In the genomic region with DNA sequence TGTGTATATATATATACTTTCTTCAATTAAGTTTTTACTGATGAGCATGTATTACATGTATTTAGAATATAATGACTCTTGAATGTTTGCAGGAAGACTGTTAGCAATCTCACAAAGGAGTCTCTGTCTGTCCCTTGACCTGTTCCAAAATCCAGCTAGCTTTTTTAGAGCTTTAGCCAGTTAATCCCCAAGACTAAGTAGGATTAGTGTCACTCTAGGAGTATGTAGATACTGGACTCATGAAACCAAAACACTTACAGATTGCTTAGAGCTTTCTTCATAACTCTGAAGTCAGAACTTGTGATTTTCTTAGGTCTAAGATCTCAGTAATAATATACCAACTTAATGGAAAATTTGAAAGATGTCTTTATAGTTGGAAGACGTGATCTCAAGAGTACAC, we compare ENCODE assay signal across 10 cellular contexts. TPM values are rescaled to one million over a fixed set of nuclear protein-coding genes. Genes with fewer than 3 reads are reported as not detected.
DNase-seq lines count a peak whose midpoint lies in the region; ATAC-seq and TF ChIP-seq lines count a peak whose summit lies in the region.
"Had no signal": no experiment of that assay in that cellular context is flagged by ENCODE, and none has a peak within 500 bp of the region (broad histone marks: within the 10 kb centered on the region; RNA-seq: fewer than 3 reads in every experiment).

No MANE protein-coding gene starts in this region.

- no peaks in the 10 kb centered on the region for H3K36me3 ChIP-seq in breast epithelium

- no peak for TF ChIP-seq POLR2A in breast epithelium (IDR thresholded peaks at IDR 0.05)

- ATAC-seq in GM18519 (IDR thresholded peaks at IDR 0.05; ENCODE audit: low FRiP score, unreplicated experiment): no peak
- no peak for ATAC-seq in GM19467 (IDR thresholded peaks at IDR 0.05; ENCODE audit: unreplicated experiment)

- intact Hi-C loops in MCF 10A (cut with micrococcal nuclease): no loop called here
- intact Hi-C loops in breast epithelium (cut with DNase I; ENCODE audit: low total_unique reads): no loop called here
- intact Hi-C loops in activated CD4-positive, alpha-beta memory T cell treated with anti-CD3 and anti-CD28 coated beads for 36 hours (cut with micrococcal nuclease): loop anchor here (2.0 to 10.0 kb wide), 5 partner anchors 49 to 1072 kb away; partner anchors contain the start of genes CXCR4 and DARS1

- H3K27me3 ChIP-seq in breast epithelium: no peaks in the 10 kb centered on the region

- CTCF ChIA-PET in MCF 10A (lab: Yijun Ruan, JAX): interaction anchor here (0.6 to 3.2 kb wide), 6 partner anchors 12 to 826 kb away, joined by 3 to 16 read pairs (median 4); no protein-coding TSS in a partner anchor
- CTCF ChIA-PET in activated CD4-positive, alpha-beta memory T cell treated with anti-CD3 and anti-CD28 coated beads for 36 hours (lab: Charles Lee): interaction anchor here (1.1 to 4.0 kb wide), 3 partner anchors 53 to 740 kb away, joined by 3 to 30 read pairs (median 4); no protein-coding TSS in a partner anchor

- POLR2A ChIA-PET in MCF 10A (lab: Yijun Ruan, JAX): interaction anchor here (0.6 to 2.4 kb wide), 8 partner anchors 9 to 1192 kb away, joined by 3 to 20 read pairs (median 6); partner anchors contain the start of genes MCM6, R3HDM1 and ZRANB3
- POLR2A ChIA-PET in activated CD4-positive, alpha-beta memory T cell treated with anti-CD3 and anti-CD28 coated beads for 36 hours (lab: Charles Lee): no interaction called here

- no peak for TF ChIP-seq CTCF in MCF 10A (IDR thresholded peaks at IDR 0.05; ENCODE audit: unreplicated experiment)
- TF ChIP-seq CTCF in breast epithelium (IDR thresholded peaks at IDR 0.05): no peak
- no peak for TF ChIP-seq CTCF in type B pancreatic cell (conservative IDR thresholded peaks at IDR 0.05)

- no peaks in the 10 kb centered on the region for H3K9me3 ChIP-seq in breast epithelium

- peak overlapping the region; percentile 81 for H3K4me3 Mint-ChIP-seq in MCF 10A (ENCODE audit: unreplicated experiment)
- H3K4me3 Mint-ChIP-seq in activated CD4-positive, alpha-beta memory T cell treated with anti-CD3 and anti-CD28 coated beads for 36 hours: peak overlapping the region; percentile 48
- peak overlapping the region; percentile 66 for H3K4me3 Mint-ChIP-seq in type B pancreatic cell

- BruUV-seq in MCF 10A (replicated peaks; lab: Mats Ljungman, UMichigan): no TSS peak

- H3K27me3 Mint-ChIP-seq in MCF 10A (ENCODE audit: insufficient read depth, unreplicated experiment) (no peaks in the 10 kb centered on the region), type B pancreatic cell (no peaks in the 10 kb centered on the region)
- H3K27me3 Mint-ChIP-seq in activated CD4-positive, alpha-beta memory T cell treated with anti-CD3 and anti-CD28 coated beads for 36 hours: no peaks in the 10 kb centered on the region

- H3K27ac ChIP-seq in breast epithelium: no peak overlapping the region

- no peaks in the 10 kb centered on the region for H3K9me3 Mint-ChIP-seq in MCF 10A (ENCODE audit: unreplicated experiment)
- no peaks in the 10 kb centered on the region for H3K9me3 Mint-ChIP-seq in activated CD4-positive, alpha-beta memory T cell treated with anti-CD3 and anti-CD28 coated beads for 36 hours
- H3K9me3 Mint-ChIP-seq in type B pancreatic cell: peaks cover 8% of the 10 kb centered on the region

- H3K4me3 ChIP-seq in breast epithelium: peak overlapping the region in 1 of 3 donors; percentile 27

- H3K27ac Mint-ChIP-seq in MCF 10A (ENCODE audit: low read depth, unreplicated experiment) (peak overlapping the region; percentile 95), type B pancreatic cell (peak overlapping the region; percentile 51)
- H3K27ac Mint-ChIP-seq in activated CD4-positive, alpha-beta memory T cell treated with anti-CD3 and anti-CD28 coated beads for 36 hours: peak overlapping the region; percentile 35

- H3K4me1 Mint-ChIP-seq in MCF 10A (ENCODE audit: insufficient read depth, unreplicated experiment) (peaks cover 26% of the 10 kb centered on the region), type B pancreatic cell (ENCODE audit: unreplicated experiment) (peaks cover 32% of the 10 kb centered on the region)
- H3K4me1 Mint-ChIP-seq in activated CD4-positive, alpha-beta memory T cell treated with anti-CD3 and anti-CD28 coated beads for 36 hours (ENCODE audit: low read depth): peaks cover 26% of the 10 kb centered on the region

- no peaks in the 10 kb centered on the region for H3K4me1 ChIP-seq in breast epithelium

- no peak for DNase-seq in MCF 10A (ENCODE audit: unreplicated experiment)
- no peak for DNase-seq in breast epithelium (ENCODE audit: low spot score in 2 of 2)
- DNase-seq in activated CD4-positive, alpha-beta memory T cell treated with anti-CD3 and anti-CD28 coated beads for 36 hours: no peak
- DNase-seq in hepatic stellate cell (ENCODE audit: low spot score): peak; percentile 6
- DNase-seq in type B pancreatic cell (ENCODE audit: extremely low spot score, unreplicated experiment): no peak
- DNase-seq in midbrain (lab: John Stamatoyannopoulos, UW): no peak
- DNase-seq: activated gamma-delta T cell treated with Interleukin-2 at 50 U/mL for 16 hours, NCI-H526 had no signal

- H3K36me3 Mint-ChIP-seq in MCF 10A (ENCODE audit: insufficient read depth, unreplicated experiment) (peaks cover 33% of the 10 kb centered on the region), type B pancreatic cell (peaks cover 34% of the 10 kb centered on the region)
- H3K36me3 Mint-ChIP-seq in activated CD4-positive, alpha-beta memory T cell treated with anti-CD3 and anti-CD28 coated beads for 36 hours: peaks cover 16% of the 10 kb centered on the region

RNA-seq across cellular contexts. Expression of gene UBXN4, which starts 2.2 kb away (rescaled TPM):
- total RNA-seq in MCF 10A (2022) (79.0 and 101 TPM in 2 replicates), breast epithelium (100 to 1,000 TPM in 1 of 3 donors, 10 to 100 TPM in 2; 70.2 to 101 (median 89.1) TPM), type B pancreatic cell (ENCODE audit: low replicate concordance) (101 and 107 TPM in 2 replicates)
- total RNA-seq in activated CD4-positive, alpha-beta memory T cell treated with anti-CD3 and anti-CD28 coated beads for 36 hours: 100 to 1,000 TPM; 107 TPM

Comparison
In these comparisons a context has a peak if more than half of its experiments do, and no peak if none do; other contexts are left out.
1. H3K27ac Mint-ChIP-seq: peak in every context shown above with its lines; median percentile 95 in MCF 10A; 51 in type B pancreatic cell; 35 in activated CD4-positive, alpha-beta memory T cell treated with anti-CD3 and anti-CD28 coated beads for 36 hours.